8 cellular contexts compared by ENCODE assay signal in the genomic region with DNA sequence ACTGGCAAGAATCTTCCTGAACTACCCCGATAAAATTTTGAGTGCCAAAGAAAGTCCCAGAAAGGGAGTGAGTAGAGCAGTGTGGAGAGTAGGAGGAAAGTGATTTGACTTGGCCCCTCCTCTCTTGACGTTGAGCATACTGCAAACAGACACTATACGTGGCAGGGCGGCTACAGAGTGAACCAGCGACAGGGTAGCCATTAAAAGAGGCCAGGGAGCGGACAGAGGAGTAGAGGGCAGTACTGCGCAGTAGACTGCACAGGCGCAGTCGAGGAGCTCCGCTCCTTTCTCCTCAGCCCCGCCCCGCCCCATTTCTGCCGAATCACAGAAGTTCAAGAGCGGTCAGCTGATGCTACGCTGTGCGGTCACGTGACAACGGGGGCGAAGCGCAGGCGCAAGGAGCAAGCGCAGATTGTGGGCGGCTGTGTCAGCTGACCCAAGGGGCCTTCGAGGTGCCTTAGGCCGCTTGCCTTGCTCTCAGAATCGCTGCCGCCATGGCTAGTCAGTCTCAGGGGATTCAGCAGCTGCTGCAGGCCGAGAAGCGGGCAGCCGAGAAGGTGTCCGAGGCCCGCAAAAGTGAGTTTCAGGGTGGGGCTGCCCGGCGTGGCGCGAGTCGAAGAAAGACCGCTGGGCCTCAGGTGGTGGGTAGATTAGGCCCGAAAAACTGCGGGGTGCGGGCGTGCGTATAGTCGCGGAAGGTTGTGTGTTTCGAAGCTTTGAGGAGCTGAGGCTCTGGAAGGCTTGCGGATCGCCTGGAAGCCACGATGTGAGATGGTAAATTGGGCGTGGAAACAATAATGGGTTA. TPM values are rescaled to one million over a fixed set of nuclear protein-coding genes. Genes with fewer than 3 reads are reported as not detected.
DNase-seq lines count a peak whose midpoint lies in the region; ATAC-seq and TF ChIP-seq lines count a peak whose summit lies in the region.

A gene with protein sequence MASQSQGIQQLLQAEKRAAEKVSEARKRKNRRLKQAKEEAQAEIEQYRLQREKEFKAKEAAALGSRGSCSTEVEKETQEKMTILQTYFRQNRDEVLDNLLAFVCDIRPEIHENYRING (plus strand): TSS at position 425 of the 805 bp plus-strand sequence. CDS start 70 bp downstream, at position 495.

- no peaks in the 10 kb centered on the region for H3K27me3 ChIP-seq in PC-3 (ENCODE audit: low read length)

- intact Hi-C loops in PC-3 (cut with micrococcal nuclease) = loop anchor here (1.0 to 5.0 kb wide), 3 partner anchors 35 to 100 kb away; no protein-coding TSS in a partner anchor

- no peak; the same call in 1 of the 2 replicates for TF ChIP-seq RAD21 in Ishikawa (IDR thresholded peaks at IDR 0.05; ENCODE audit: low read depth)

- CTCF ChIA-PET in PC-3 (lab: Charles Lee) = interaction anchor here (0.5 to 1.0 kb wide), 2 partner anchors 83 to 101 kb away, joined by 4 to 6 read pairs; no protein-coding TSS in a partner anchor

- DNase-seq in DMS153 (lab: John Stamatoyannopoulos, UW) = peak; percentile 96
- peak; percentile 97 for DNase-seq in PC-3
- DNase-seq in activated T-cell treated with anti-CD3 and anti-CD28 coated beads for 48 hours (ENCODE audit: low read depth) = peak; percentile 98
- peak; percentile 80 for DNase-seq in epithelial cell of proximal tubule (ENCODE audit: low read depth)
- DNase-seq in mucosa of gallbladder (ENCODE audit: low spot score) = peak; percentile 99
- peak; percentile 98 to 99 for DNase-seq in stimulated activated CD8-positive, alpha-beta memory T cell treated with anti-CD3 and anti-CD28 coated beads, Interleukin-4, amount 100 ng/mL, for 4 hours (ENCODE audit: low read depth in 2 of 2, low spot score in 1 of 2)

- BruUV-seq in PC-3 (replicated peaks; lab: Mats Ljungman, UMichigan) = no TSS peak

- H2AFZ ChIP-seq in PC-3 (ENCODE audit: low read length) = peak within 1 kb of the TSS; percentile 75

- TF ChIP-seq CTCF in PC-3 (conservative IDR thresholded peaks at IDR 0.05; ENCODE audit: low read depth, low read length) = no peak
- peak; percentile 23 for TF ChIP-seq CTCF in epithelial cell of proximal tubule (conservative IDR thresholded peaks at IDR 0.05; ENCODE audit: low read depth, low read length)

- H3K36me3 ChIP-seq in PC-3 (ENCODE audit: low read depth, low read length) = peaks cover 3% of the 10 kb centered on the region

- H3K9me2 ChIP-seq in PC-3 (replicated peaks; ENCODE audit: low read length) = no peaks in the 10 kb centered on the region

- H3K79me2 ChIP-seq in PC-3 (ENCODE audit: low read length) = peaks cover 50% of the 10 kb centered on the region

- peaks cover 34% of the 10 kb centered on the region for H4K20me1 ChIP-seq in PC-3 (ENCODE audit: low read length)

- H3K4me3 ChIP-seq in PC-3 (ENCODE audit: low read length) = peak within 1 kb of the TSS; percentile 94
- H3K4me3 ChIP-seq in epithelial cell of proximal tubule (ENCODE audit: low read depth, low read length) = peak within 1 kb of the TSS; percentile 65

- no peaks in the 10 kb centered on the region for H3K9me3 ChIP-seq in PC-3 (ENCODE audit: low read length)

- peak; percentile 95 for ATAC-seq in GM21576 (IDR thresholded peaks at IDR 0.05; ENCODE audit: unreplicated experiment)
- ATAC-seq in PC-3 = peak; percentile 93

- H3K9ac ChIP-seq in PC-3 (ENCODE audit: low read length) = peak within 1 kb of the TSS; percentile 99

- H3K4me1 ChIP-seq in PC-3 (ENCODE audit: insufficient read depth, low read length) = peaks cover 20% of the 10 kb centered on the region

- no peaks in the 10 kb centered on the region for H3F3A ChIP-seq in PC-3 (ENCODE audit: low read length, unreplicated experiment)

- POLR2A ChIA-PET in PC-3 (lab: Charles Lee; ENCODE audit: unreplicated experiment) = interaction anchor here (0.5 to 1.0 kb wide), 10 partner anchors 9 to 1025 kb away, joined by 3 to 14 read pairs (median 4); no protein-coding TSS in a partner anchor

- H3K27ac ChIP-seq in PC-3 (ENCODE audit: low read length) = peak within 1 kb of the TSS; percentile 74

- peak within 1 kb of the TSS; percentile 94 for H3K4me2 ChIP-seq in PC-3 (ENCODE audit: low read length)

- TF ChIP-seq EP300 in Ishikawa (IDR thresholded peaks at IDR 0.05; ENCODE audit: borderline replicate concordance) = peak; percentile 16; the same call in 1 of the 2 replicates

TF ChIP-seq in Ishikawa, 13 proteins besides CTCF, POLR2A, EP300 and RAD21:
- TF ChIP-seq FOXM1 (IDR thresholded peaks at IDR 0.05; ENCODE audit: borderline replicate concordance, low read depth) (no peak), TCF12 (IDR thresholded peaks at IDR 0.05; ENCODE audit: low read depth) (peak; percentile 31; the same call in 1 of the 2 replicates), CREB1 (IDR thresholded peaks at IDR 0.05; ENCODE audit: low read depth) (no peak; the same call in 1 of the 2 replicates), EGR1 (IDR thresholded peaks at IDR 0.05) (peak; percentile 85), NFIC (IDR thresholded peaks at IDR 0.05) (no peak), YY1 (IDR thresholded peaks at IDR 0.05; ENCODE audit: low read depth) (peak; percentile 87), CEBPB (IDR thresholded peaks at IDR 0.05) (no peak), ZBTB7A (IDR thresholded peaks at IDR 0.05; ENCODE audit: low read depth) (no peak), TEAD4 (IDR thresholded peaks at IDR 0.05) (0 out of 2 replicates have a peak, but pooled peaks have one; percentile 22), TAF1 (IDR thresholded peaks at IDR 0.05; ENCODE audit: low read depth) (peak; percentile 93)
- TF ChIP-seq, protein P1, sequence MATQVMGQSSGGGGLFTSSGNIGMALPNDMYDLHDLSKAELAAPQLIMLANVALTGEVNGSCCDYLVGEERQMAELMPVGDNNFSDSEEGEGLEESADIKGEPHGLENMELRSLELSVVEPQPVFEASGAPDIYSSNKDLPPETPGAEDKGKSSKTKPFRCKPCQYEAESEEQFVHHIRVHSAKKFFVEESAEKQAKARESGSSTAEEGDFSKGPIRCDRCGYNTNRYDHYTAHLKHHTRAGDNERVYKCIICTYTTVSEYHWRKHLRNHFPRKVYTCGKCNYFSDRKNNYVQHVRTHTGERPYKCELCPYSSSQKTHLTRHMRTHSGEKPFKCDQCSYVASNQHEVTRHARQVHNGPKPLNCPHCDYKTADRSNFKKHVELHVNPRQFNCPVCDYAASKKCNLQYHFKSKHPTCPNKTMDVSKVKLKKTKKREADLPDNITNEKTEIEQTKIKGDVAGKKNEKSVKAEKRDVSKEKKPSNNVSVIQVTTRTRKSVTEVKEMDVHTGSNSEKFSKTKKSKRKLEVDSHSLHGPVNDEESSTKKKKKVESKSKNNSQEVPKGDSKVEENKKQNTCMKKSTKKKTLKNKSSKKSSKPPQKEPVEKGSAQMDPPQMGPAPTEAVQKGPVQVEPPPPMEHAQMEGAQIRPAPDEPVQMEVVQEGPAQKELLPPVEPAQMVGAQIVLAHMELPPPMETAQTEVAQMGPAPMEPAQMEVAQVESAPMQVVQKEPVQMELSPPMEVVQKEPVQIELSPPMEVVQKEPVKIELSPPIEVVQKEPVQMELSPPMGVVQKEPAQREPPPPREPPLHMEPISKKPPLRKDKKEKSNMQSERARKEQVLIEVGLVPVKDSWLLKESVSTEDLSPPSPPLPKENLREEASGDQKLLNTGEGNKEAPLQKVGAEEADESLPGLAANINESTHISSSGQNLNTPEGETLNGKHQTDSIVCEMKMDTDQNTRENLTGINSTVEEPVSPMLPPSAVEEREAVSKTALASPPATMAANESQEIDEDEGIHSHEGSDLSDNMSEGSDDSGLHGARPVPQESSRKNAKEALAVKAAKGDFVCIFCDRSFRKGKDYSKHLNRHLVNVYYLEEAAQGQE (IDR thresholded peaks at IDR 0.05; ENCODE audit: low read depth) = no peak
- TF ChIP-seq, protein P2, sequence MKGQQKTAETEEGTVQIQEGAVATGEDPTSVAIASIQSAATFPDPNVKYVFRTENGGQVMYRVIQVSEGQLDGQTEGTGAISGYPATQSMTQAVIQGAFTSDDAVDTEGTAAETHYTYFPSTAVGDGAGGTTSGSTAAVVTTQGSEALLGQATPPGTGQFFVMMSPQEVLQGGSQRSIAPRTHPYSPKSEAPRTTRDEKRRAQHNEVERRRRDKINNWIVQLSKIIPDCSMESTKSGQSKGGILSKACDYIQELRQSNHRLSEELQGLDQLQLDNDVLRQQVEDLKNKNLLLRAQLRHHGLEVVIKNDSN (IDR thresholded peaks at IDR 0.05) = peak; percentile 100
- TF ChIP-seq, protein P3, sequence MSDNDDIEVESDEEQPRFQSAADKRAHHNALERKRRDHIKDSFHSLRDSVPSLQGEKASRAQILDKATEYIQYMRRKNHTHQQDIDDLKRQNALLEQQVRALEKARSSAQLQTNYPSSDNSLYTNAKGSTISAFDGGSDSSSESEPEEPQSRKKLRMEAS (IDR thresholded peaks at IDR 0.05) = peak; percentile 86

RNA-seq across cellular contexts. Expression of the gene that starts here (rescaled TPM):
- total RNA-seq in PC-3 (2014; rRNA removed) = 126 and 162 TPM in 2 replicates
- 107 and 181 TPM in 2 replicates for total RNA-seq in epithelial cell of proximal tubule
- total RNA-seq in mucosa of gallbladder = 68.9 TPM

Comparison
In these comparisons a context has a peak if more than half of its experiments do, and no peak if none do; other contexts are left out.
1. Peak in every context shown above with its lines: DNase-seq, ATAC-seq, H3K4me3 ChIP-seq and H3K27ac ChIP-seq.